ENCODE assay signal across 19 cellular contexts in genomic region chr6:30601815-30602641, GRCh38. TPM values are rescaled to one million over a fixed set of nuclear protein-coding genes. Genes with fewer than 3 reads are reported as not detected.
DNase-seq lines count a peak whose midpoint lies in the region; ATAC-seq and TF ChIP-seq lines count a peak whose summit lies in the region.
"Had no signal": no experiment of that assay in that cellular context is flagged by ENCODE, and none has a peak within 500 bp of the region (broad histone marks: within the 10 kb centered on the region; RNA-seq: fewer than 3 reads in every experiment).

No MANE protein-coding gene starts in this region.

- peaks cover 52% of the 10 kb centered on the region for H4K20me1 ChIP-seq in BLaER1
- peaks cover 37% of the 10 kb centered on the region for H4K20me1 ChIP-seq in DND-41 (ENCODE audit: insufficient read depth, low read length)

- DNase-seq in DND-41 (no peak), dermis blood vessel endothelial cell (no peak), iPS-NIHi7 (ENCODE audit: extremely low spot score) (no peak)
- DNase-seq in effector memory CD8-positive, alpha-beta T cell = no peak
- DNase-seq in natural killer cell treated with Interleukin-12 subunit alpha and Interleukin-12 subunit beta and Interleukin-15 and Interleukin-18, amount 100 ng/mL, for 72 hours (ENCODE audit: low spot score) = no peak
- DNase-seq in CD8-positive, alpha-beta T cell = no peak
- DNase-seq: activated CD4-positive, CD25-positive, alpha-beta regulatory T cell treated with anti-CD3 and anti-CD28 coated beads, Interleukin-2, amount 50 U/mL, for 72 hours; effector CD8-positive, alpha-beta T cell; H9; midbrain; NCI-H1105; NCI-H2081; NCI-H446 treated with DMSO at 0.1 percent for 48 hours; spleen had no signal

- no peak for ATAC-seq in DND-41 (ENCODE audit: insufficient read depth, low read depth)
- ATAC-seq in effector memory CD8-positive, alpha-beta T cell (replicated peaks) = no peak
- ATAC-seq in natural killer cell treated with Interleukin-12 subunit alpha and Interleukin-12 subunit beta and Interleukin-15 and Interleukin-18, amount 100 ng/mL, for 72 hours = peak in 1 of 2 donors; percentile 5
- ATAC-seq in CD8-positive, alpha-beta T cell = no peak
- ATAC-seq: Panc1 had no signal

- POLR2A ChIA-PET in CD8-positive, alpha-beta T cell (lab: Charles Lee) = interaction anchor here (1.3 to 9.6 kb wide), 4 partner anchors 8 to 108 kb away, joined by 4 to 100 read pairs (median 26); no protein-coding TSS in a partner anchor

- H3K9me3 Mint-ChIP-seq in effector memory CD8-positive, alpha-beta T cell = no peaks in the 10 kb centered on the region
- no peaks in the 10 kb centered on the region for H3K9me3 Mint-ChIP-seq in natural killer cell treated with Interleukin-12 subunit alpha and Interleukin-12 subunit beta and Interleukin-15 and Interleukin-18, amount 100 ng/mL, for 72 hours
- H3K9me3 Mint-ChIP-seq in CD8-positive, alpha-beta T cell = no peaks in the 10 kb centered on the region
- H3K9me3 Mint-ChIP-seq: activated naive CD4-positive, alpha-beta T cell treated with anti-CD3 and anti-CD28 coated beads, Interleukin-2, amount 50 U/mL, for 24 hours; H9 had no signal

- H3K79me2 ChIP-seq in DND-41 (ENCODE audit: insufficient read depth, low read length) = peaks cover 6% of the 10 kb centered on the region

- no peaks in the 10 kb centered on the region for H3K27me3 Mint-ChIP-seq in effector memory CD8-positive, alpha-beta T cell
- no peaks in the 10 kb centered on the region for H3K27me3 Mint-ChIP-seq in natural killer cell treated with Interleukin-12 subunit alpha and Interleukin-12 subunit beta and Interleukin-15 and Interleukin-18, amount 100 ng/mL, for 72 hours
- H3K27me3 Mint-ChIP-seq in CD8-positive, alpha-beta T cell (ENCODE audit: low read depth) = no peaks in the 10 kb centered on the region
- H3K27me3 Mint-ChIP-seq: activated naive CD4-positive, alpha-beta T cell treated with anti-CD3 and anti-CD28 coated beads, Interleukin-2, amount 50 U/mL, for 24 hours had no signal

- H3K27ac ChIP-seq in BLaER1 (peak overlapping the region; percentile 76), DND-41 (ENCODE audit: low read length) (peak overlapping the region; percentile 16; the same call in 1 of the 2 replicates)
- no peak overlapping the region for H3K27ac ChIP-seq in CD8-positive, alpha-beta T cell (ENCODE audit: low read depth, low read length)
- H3K27ac ChIP-seq: SJSA1, suprapubic skin had no signal

- peak overlapping the region; percentile 84 to 91 for H3K27ac Mint-ChIP-seq in effector memory CD8-positive, alpha-beta T cell
- peak overlapping the region; percentile 49 to 55 for H3K27ac Mint-ChIP-seq in natural killer cell treated with Interleukin-12 subunit alpha and Interleukin-12 subunit beta and Interleukin-15 and Interleukin-18, amount 100 ng/mL, for 72 hours
- H3K27ac Mint-ChIP-seq in CD8-positive, alpha-beta T cell = no peak overlapping the region

- H3K4me2 ChIP-seq in BLaER1 (peak overlapping the region; percentile 93), DND-41 (ENCODE audit: insufficient read depth, low read length) (no peak overlapping the region)

- H3K4me1 ChIP-seq in BLaER1 (peaks cover 86% of the 10 kb centered on the region), DND-41 (ENCODE audit: insufficient read depth, low read length) (no peaks in the 10 kb centered on the region)
- peaks cover 18% of the 10 kb centered on the region for H3K4me1 ChIP-seq in CD8-positive, alpha-beta T cell (ENCODE audit: insufficient read depth, low read length)
- H3K4me1 ChIP-seq: SJSA1 had no signal

- peaks cover 81% of the 10 kb centered on the region for H3K36me3 Mint-ChIP-seq in effector memory CD8-positive, alpha-beta T cell (ENCODE audit: insufficient read depth)
- H3K36me3 Mint-ChIP-seq in natural killer cell treated with Interleukin-12 subunit alpha and Interleukin-12 subunit beta and Interleukin-15 and Interleukin-18, amount 100 ng/mL, for 72 hours = peaks cover 38% of the 10 kb centered on the region
- H3K36me3 Mint-ChIP-seq in CD8-positive, alpha-beta T cell = peaks cover 69% of the 10 kb centered on the region

- no peak overlapping the region for H2AFZ ChIP-seq in DND-41 (ENCODE audit: low read depth, low read length)

- peaks cover 92% of the 10 kb centered on the region for H3K36me3 ChIP-seq in BLaER1
- H3K36me3 ChIP-seq in DND-41 (ENCODE audit: insufficient read depth, low read length) = peaks cover 69% of the 10 kb centered on the region
- peaks cover 64% of the 10 kb centered on the region for H3K36me3 ChIP-seq in CD8-positive, alpha-beta T cell (ENCODE audit: insufficient read depth, low read length)

- H3K4me3 Mint-ChIP-seq in effector memory CD8-positive, alpha-beta T cell = peak overlapping the region in 1 of 2 donors; percentile 29
- H3K4me3 Mint-ChIP-seq in natural killer cell treated with Interleukin-12 subunit alpha and Interleukin-12 subunit beta and Interleukin-15 and Interleukin-18, amount 100 ng/mL, for 72 hours = no peak overlapping the region
- H3K4me3 Mint-ChIP-seq in CD8-positive, alpha-beta T cell = no peak overlapping the region
- H3K4me3 Mint-ChIP-seq: activated naive CD4-positive, alpha-beta T cell treated with anti-CD3 and anti-CD28 coated beads, Interleukin-2, amount 50 U/mL, for 24 hours had no signal

- H3K27me3 ChIP-seq in BLaER1 = no peaks in the 10 kb centered on the region
- H3K27me3 ChIP-seq in DND-41 (ENCODE audit: insufficient read depth, low read length, poor library complexity) = no peaks in the 10 kb centered on the region
- H3K27me3 ChIP-seq in CD8-positive, alpha-beta T cell (ENCODE audit: insufficient read depth, low read length) = no peaks in the 10 kb centered on the region
- H3K27me3 ChIP-seq: SJSA1, spleen, suprapubic skin had no signal

- no peak for TF ChIP-seq CTCF in DND-41 (IDR thresholded peaks at IDR 0.05; ENCODE audit: borderline replicate concordance, extremely low read depth, low read length, poor library complexity, severe bottlenecking)
- TF ChIP-seq CTCF in CD8-positive, alpha-beta T cell (IDR thresholded peaks at IDR 0.05) = no peak

- intact Hi-C loops in CD8-positive, alpha-beta T cell (cut with DNase I, micrococcal nuclease) = no loop called here

- H3K4me1 Mint-ChIP-seq in effector memory CD8-positive, alpha-beta T cell (ENCODE audit: low read depth in 2 of 2) = peaks cover 19 to 34% of the 10 kb centered on the region in 2 donors
- peaks cover 37 to 42% of the 10 kb centered on the region in 2 donors for H3K4me1 Mint-ChIP-seq in natural killer cell treated with Interleukin-12 subunit alpha and Interleukin-12 subunit beta and Interleukin-15 and Interleukin-18, amount 100 ng/mL, for 72 hours (ENCODE audit: low read depth in 2 of 2)
- peaks cover 27% of the 10 kb centered on the region for H3K4me1 Mint-ChIP-seq in CD8-positive, alpha-beta T cell (ENCODE audit: low read depth)

- H3K4me3 ChIP-seq in BLaER1 (peak overlapping the region; percentile 47), DND-41 (ENCODE audit: low read depth in 1 of 2, low read length in 2 of 2) (no peak overlapping the region)
- no peak overlapping the region for H3K4me3 ChIP-seq in CD8-positive, alpha-beta T cell (ENCODE audit: low read depth, low read length)
- H3K4me3 ChIP-seq: SJSA1, spleen, suprapubic skin had no signal

- H3K9me3 ChIP-seq in BLaER1 (no peaks in the 10 kb centered on the region), DND-41 (ENCODE audit: insufficient read depth, low read length, severe bottlenecking) (no peaks in the 10 kb centered on the region)
- no peaks in the 10 kb centered on the region for H3K9me3 ChIP-seq in CD8-positive, alpha-beta T cell (ENCODE audit: low read length)
- H3K9me3 ChIP-seq: SJSA1, spleen, suprapubic skin had no signal

- CTCF ChIA-PET in CD8-positive, alpha-beta T cell (lab: Charles Lee) = interaction anchor here (1.6 to 10.3 kb wide), 3 partner anchors 58 to 148 kb away, joined by 4 to 237 read pairs (median 189); no protein-coding TSS in a partner anchor

- H3K9ac ChIP-seq in BLaER1 (peak overlapping the region; percentile 66; the same call in 1 of the 2 replicates), DND-41 (ENCODE audit: low read depth, low read length) (no peak overlapping the region)

RNA-seq across cellular contexts. Expression of gene PPP1R10, which starts 15.0 kb away (rescaled TPM):
- 100 to 1,000 TPM in 1 of 2 donors, 10 to 100 TPM in 1; 97.9 to 119 TPM for total RNA-seq in natural killer cell treated with Interleukin-12 subunit alpha and Interleukin-12 subunit beta and Interleukin-15 and Interleukin-18, amount 100 ng/mL, for 72 hours
- total RNA-seq in dermis blood vessel endothelial cell = 19.4 and 20.0 TPM in 2 replicates
- 10 to 100 TPM; 85.5 to 95.4 TPM for total RNA-seq in CD8-positive, alpha-beta T cell

RNA-seq across cellular contexts. Expression of gene MRPS18B, which starts 15.6 kb away (rescaled TPM):
- total RNA-seq in natural killer cell treated with Interleukin-12 subunit alpha and Interleukin-12 subunit beta and Interleukin-15 and Interleukin-18, amount 100 ng/mL, for 72 hours = 10 to 100 TPM; 43.9 to 58.4 TPM
- 37.9 and 41.0 TPM in 2 replicates for total RNA-seq in dermis blood vessel endothelial cell
- total RNA-seq in CD8-positive, alpha-beta T cell = 10 to 100 TPM; 13.5 to 16.4 TPM

RNA-seq across cellular contexts. Expression of gene ATAT1, which starts 24.6 kb away (rescaled TPM):
- total RNA-seq in natural killer cell treated with Interleukin-12 subunit alpha and Interleukin-12 subunit beta and Interleukin-15 and Interleukin-18, amount 100 ng/mL, for 72 hours = 10 to 100 TPM in 1 of 2 donors, 1 to 10 TPM in 1; 7.3 to 15.8 TPM
- total RNA-seq in dermis blood vessel endothelial cell = 3.4 and 3.7 TPM in 2 replicates
- 1 to 10 TPM; 4.2 to 6.8 TPM for total RNA-seq in CD8-positive, alpha-beta T cell

RNA-seq across cellular contexts. Expression of gene ABCF1, which starts 30.8 kb away (rescaled TPM):
- total RNA-seq in natural killer cell treated with Interleukin-12 subunit alpha and Interleukin-12 subunit beta and Interleukin-15 and Interleukin-18, amount 100 ng/mL, for 72 hours = 100 to 1,000 TPM in 1 of 2 donors, 10 to 100 TPM in 1; 94.8 to 122 TPM
- 49.5 and 70.3 TPM in 2 replicates for total RNA-seq in dermis blood vessel endothelial cell
- total RNA-seq in CD8-positive, alpha-beta T cell = 100 to 1,000 TPM; 121 to 130 TPM

RNA-seq across cellular contexts. Expression of gene C6orf136, which starts 44.9 kb away (rescaled TPM):
- 10 to 100 TPM; 29.6 to 32.5 TPM for total RNA-seq in natural killer cell treated with Interleukin-12 subunit alpha and Interleukin-12 subunit beta and Interleukin-15 and Interleukin-18, amount 100 ng/mL, for 72 hours
- total RNA-seq in dermis blood vessel endothelial cell = 3.5 and 9.9 TPM in 2 replicates
- total RNA-seq in CD8-positive, alpha-beta T cell = 10 to 100 TPM; 31.4 to 36.0 TPM
